3 cellular contexts compared by ENCODE assay signal in the genomic region with DNA sequence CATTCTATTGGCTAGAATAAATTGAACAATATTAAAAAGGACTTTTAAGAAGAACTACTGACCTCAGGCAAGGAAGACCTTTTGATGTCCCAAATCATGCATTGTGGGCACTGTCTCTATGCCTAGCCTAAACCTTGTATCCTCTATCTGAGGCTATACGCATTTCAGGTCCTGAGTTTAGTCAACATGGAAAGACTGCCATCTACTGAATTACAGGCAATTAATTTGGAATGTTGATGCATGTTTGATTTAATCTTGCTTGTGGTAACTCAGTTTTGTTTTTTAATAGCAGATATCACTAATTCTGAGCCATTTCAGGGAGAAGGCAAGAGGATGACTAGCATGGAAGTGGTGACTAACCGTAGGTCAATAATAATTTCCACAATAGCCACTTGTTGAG.
TF ChIP-seq lines count a peak whose summit lies in the region.

No MANE protein-coding gene starts in this region.

TF ChIP-seq in liver, 16 proteins besides CTCF, POLR2A, EP300 and RAD21:
- TF ChIP-seq HNF4G (IDR thresholded peaks at IDR 0.05) = no peak
- TF ChIP-seq, protein P1, sequence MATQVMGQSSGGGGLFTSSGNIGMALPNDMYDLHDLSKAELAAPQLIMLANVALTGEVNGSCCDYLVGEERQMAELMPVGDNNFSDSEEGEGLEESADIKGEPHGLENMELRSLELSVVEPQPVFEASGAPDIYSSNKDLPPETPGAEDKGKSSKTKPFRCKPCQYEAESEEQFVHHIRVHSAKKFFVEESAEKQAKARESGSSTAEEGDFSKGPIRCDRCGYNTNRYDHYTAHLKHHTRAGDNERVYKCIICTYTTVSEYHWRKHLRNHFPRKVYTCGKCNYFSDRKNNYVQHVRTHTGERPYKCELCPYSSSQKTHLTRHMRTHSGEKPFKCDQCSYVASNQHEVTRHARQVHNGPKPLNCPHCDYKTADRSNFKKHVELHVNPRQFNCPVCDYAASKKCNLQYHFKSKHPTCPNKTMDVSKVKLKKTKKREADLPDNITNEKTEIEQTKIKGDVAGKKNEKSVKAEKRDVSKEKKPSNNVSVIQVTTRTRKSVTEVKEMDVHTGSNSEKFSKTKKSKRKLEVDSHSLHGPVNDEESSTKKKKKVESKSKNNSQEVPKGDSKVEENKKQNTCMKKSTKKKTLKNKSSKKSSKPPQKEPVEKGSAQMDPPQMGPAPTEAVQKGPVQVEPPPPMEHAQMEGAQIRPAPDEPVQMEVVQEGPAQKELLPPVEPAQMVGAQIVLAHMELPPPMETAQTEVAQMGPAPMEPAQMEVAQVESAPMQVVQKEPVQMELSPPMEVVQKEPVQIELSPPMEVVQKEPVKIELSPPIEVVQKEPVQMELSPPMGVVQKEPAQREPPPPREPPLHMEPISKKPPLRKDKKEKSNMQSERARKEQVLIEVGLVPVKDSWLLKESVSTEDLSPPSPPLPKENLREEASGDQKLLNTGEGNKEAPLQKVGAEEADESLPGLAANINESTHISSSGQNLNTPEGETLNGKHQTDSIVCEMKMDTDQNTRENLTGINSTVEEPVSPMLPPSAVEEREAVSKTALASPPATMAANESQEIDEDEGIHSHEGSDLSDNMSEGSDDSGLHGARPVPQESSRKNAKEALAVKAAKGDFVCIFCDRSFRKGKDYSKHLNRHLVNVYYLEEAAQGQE (IDR thresholded peaks at IDR 0.05) = no peak
- no peak for TF ChIP-seq TAF1 (conservative IDR thresholded peaks at IDR 0.05)
- TF ChIP-seq FOXA2 (IDR thresholded peaks at IDR 0.05) = no peak
- no peak for TF ChIP-seq HNF4A (conservative IDR thresholded peaks at IDR 0.05)
- no peak for TF ChIP-seq NR2F2 (IDR thresholded peaks at IDR 0.05)
- no peak for TF ChIP-seq JUND (IDR thresholded peaks at IDR 0.05)
- TF ChIP-seq, protein P2, sequence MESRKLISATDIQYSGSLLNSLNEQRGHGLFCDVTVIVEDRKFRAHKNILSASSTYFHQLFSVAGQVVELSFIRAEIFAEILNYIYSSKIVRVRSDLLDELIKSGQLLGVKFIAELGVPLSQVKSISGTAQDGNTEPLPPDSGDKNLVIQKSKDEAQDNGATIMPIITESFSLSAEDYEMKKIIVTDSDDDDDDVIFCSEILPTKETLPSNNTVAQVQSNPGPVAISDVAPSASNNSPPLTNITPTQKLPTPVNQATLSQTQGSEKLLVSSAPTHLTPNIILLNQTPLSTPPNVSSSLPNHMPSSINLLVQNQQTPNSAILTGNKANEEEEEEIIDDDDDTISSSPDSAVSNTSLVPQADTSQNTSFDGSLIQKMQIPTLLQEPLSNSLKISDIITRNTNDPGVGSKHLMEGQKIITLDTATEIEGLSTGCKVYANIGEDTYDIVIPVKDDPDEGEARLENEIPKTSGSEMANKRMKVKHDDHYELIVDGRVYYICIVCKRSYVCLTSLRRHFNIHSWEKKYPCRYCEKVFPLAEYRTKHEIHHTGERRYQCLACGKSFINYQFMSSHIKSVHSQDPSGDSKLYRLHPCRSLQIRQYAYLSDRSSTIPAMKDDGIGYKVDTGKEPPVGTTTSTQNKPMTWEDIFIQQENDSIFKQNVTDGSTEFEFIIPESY (IDR thresholded peaks at IDR 0.05) = no peak
- TF ChIP-seq, protein P3, sequence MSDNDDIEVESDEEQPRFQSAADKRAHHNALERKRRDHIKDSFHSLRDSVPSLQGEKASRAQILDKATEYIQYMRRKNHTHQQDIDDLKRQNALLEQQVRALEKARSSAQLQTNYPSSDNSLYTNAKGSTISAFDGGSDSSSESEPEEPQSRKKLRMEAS (IDR thresholded peaks at IDR 0.05) = no peak
- TF ChIP-seq, protein P4, sequence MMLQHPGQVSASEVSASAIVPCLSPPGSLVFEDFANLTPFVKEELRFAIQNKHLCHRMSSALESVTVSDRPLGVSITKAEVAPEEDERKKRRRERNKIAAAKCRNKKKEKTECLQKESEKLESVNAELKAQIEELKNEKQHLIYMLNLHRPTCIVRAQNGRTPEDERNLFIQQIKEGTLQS (IDR thresholded peaks at IDR 0.05) = no peak
- no peak for TF ChIP-seq GABPA (IDR thresholded peaks at IDR 0.05 in 1 of 2, conservative IDR thresholded peaks at IDR 0.05 in 1 of 2)
- no peak for TF ChIP-seq YY1 (IDR thresholded peaks at IDR 0.05)
- TF ChIP-seq FOXA1 (IDR thresholded peaks at IDR 0.05) = no peak

TF ChIP-seq in HepG2, 621 proteins besides CTCF, POLR2A, EP300 and RAD21:
- no peak for TF ChIP-seq HMGA1 (CRISPR knock-in tag; conservative IDR thresholded peaks at IDR 0.05)
- TF ChIP-seq, protein P5, sequence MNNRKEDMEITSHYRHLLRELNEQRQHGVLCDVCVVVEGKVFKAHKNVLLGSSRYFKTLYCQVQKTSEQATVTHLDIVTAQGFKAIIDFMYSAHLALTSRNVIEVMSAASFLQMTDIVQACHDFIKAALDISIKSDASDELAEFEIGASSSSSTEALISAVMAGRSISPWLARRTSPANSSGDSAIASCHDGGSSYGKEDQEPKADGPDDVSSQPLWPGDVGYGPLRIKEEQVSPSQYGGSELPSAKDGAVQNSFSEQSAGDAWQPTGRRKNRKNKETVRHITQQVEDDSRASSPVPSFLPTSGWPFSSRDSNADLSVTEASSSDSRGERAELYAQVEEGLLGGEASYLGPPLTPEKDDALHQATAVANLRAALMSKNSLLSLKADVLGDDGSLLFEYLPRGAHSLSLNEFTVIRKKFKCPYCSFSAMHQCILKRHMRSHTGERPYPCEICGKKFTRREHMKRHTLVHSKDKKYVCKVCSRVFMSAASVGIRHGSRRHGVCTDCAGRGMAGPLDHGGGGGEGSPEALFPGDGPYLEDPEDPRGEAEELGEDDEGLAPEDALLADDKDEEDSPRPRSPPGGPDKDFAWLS (CRISPR knock-in tag; IDR thresholded peaks at IDR 0.05; ENCODE audit: borderline replicate concordance) = no peak
- TF ChIP-seq ZNF354B (CRISPR knock-in tag; IDR thresholded peaks at IDR 0.05) = no peak
- TF ChIP-seq ZNF552 (CRISPR knock-in tag; IDR thresholded peaks at IDR 0.05; ENCODE audit: borderline replicate concordance) = no peak
- TF ChIP-seq, protein P6, sequence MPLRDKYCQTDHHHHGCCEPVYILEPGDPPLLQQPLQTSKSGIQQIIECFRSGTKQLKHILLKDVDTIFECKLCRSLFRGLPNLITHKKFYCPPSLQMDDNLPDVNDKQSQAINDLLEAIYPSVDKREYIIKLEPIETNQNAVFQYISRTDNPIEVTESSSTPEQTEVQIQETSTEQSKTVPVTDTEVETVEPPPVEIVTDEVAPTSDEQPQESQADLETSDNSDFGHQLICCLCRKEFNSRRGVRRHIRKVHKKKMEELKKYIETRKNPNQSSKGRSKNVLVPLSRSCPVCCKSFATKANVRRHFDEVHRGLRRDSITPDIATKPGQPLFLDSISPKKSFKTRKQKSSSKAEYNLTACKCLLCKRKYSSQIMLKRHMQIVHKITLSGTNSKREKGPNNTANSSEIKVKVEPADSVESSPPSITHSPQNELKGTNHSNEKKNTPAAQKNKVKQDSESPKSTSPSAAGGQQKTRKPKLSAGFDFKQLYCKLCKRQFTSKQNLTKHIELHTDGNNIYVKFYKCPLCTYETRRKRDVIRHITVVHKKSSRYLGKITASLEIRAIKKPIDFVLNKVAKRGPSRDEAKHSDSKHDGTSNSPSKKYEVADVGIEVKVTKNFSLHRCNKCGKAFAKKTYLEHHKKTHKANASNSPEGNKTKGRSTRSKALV (CRISPR knock-in tag; IDR thresholded peaks at IDR 0.05) = no peak
- TF ChIP-seq TCF7 (IDR thresholded peaks at IDR 0.05; ENCODE audit: low read depth) = no peak
- TF ChIP-seq MATR3 (CRISPR knock-in tag; IDR thresholded peaks at IDR 0.05) = no peak
- TF ChIP-seq SALL2 (CRISPR knock-in tag; IDR thresholded peaks at IDR 0.05) = no peak
- no peak for TF ChIP-seq ZNF331 (CRISPR knock-in tag; IDR thresholded peaks at IDR 0.05)
- TF ChIP-seq YEATS4 (CRISPR knock-in tag; IDR thresholded peaks at IDR 0.05; ENCODE audit: borderline replicate concordance) = no peak

TF ChIP-seq in GM12878, 131 proteins besides CTCF, POLR2A, EP300 and RAD21:
- TF ChIP-seq HDGF (IDR thresholded peaks at IDR 0.05) (no peak), ZZZ3 (IDR thresholded peaks at IDR 0.05; ENCODE audit: control insufficient read depth, insufficient read length, low read depth) (no peak), KLF5 (IDR thresholded peaks at IDR 0.05; ENCODE audit: partially characterized antibody) (no peak), ZNF622 (IDR thresholded peaks at IDR 0.05) (no peak), IKZF2 (IDR thresholded peaks at IDR 0.05) (no peak), BCL11A (IDR thresholded peaks at IDR 0.05; ENCODE audit: low read depth, low read length) (no peak), PML (IDR thresholded peaks at IDR 0.05; ENCODE audit: low read length) (no peak), HCFC1 (IDR thresholded peaks at IDR 0.05; ENCODE audit: low read length) (no peak), TCF3 (IDR thresholded peaks at IDR 0.05; ENCODE audit: borderline replicate concordance, insufficient read depth, low read depth, low read length) (no peak), ZNF274 (IDR thresholded peaks at IDR 0.05; ENCODE audit: insufficient read depth, insufficient read length) (no peak)
- TF ChIP-seq, protein P7, sequence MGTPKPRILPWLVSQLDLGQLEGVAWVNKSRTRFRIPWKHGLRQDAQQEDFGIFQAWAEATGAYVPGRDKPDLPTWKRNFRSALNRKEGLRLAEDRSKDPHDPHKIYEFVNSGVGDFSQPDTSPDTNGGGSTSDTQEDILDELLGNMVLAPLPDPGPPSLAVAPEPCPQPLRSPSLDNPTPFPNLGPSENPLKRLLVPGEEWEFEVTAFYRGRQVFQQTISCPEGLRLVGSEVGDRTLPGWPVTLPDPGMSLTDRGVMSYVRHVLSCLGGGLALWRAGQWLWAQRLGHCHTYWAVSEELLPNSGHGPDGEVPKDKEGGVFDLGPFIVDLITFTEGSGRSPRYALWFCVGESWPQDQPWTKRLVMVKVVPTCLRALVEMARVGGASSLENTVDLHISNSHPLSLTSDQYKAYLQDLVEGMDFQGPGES (IDR thresholded peaks at IDR 0.05) = no peak
- TF ChIP-seq, protein P8, sequence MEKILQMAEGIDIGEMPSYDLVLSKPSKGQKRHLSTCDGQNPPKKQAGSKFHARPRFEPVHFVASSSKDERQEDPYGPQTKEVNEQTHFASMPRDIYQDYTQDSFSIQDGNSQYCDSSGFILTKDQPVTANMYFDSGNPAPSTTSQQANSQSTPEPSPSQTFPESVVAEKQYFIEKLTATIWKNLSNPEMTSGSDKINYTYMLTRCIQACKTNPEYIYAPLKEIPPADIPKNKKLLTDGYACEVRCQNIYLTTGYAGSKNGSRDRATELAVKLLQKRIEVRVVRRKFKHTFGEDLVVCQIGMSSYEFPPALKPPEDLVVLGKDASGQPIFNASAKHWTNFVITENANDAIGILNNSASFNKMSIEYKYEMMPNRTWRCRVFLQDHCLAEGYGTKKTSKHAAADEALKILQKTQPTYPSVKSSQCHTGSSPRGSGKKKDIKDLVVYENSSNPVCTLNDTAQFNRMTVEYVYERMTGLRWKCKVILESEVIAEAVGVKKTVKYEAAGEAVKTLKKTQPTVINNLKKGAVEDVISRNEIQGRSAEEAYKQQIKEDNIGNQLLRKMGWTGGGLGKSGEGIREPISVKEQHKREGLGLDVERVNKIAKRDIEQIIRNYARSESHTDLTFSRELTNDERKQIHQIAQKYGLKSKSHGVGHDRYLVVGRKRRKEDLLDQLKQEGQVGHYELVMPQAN (conservative IDR thresholded peaks at IDR 0.05) = no peak
- TF ChIP-seq, protein P9, sequence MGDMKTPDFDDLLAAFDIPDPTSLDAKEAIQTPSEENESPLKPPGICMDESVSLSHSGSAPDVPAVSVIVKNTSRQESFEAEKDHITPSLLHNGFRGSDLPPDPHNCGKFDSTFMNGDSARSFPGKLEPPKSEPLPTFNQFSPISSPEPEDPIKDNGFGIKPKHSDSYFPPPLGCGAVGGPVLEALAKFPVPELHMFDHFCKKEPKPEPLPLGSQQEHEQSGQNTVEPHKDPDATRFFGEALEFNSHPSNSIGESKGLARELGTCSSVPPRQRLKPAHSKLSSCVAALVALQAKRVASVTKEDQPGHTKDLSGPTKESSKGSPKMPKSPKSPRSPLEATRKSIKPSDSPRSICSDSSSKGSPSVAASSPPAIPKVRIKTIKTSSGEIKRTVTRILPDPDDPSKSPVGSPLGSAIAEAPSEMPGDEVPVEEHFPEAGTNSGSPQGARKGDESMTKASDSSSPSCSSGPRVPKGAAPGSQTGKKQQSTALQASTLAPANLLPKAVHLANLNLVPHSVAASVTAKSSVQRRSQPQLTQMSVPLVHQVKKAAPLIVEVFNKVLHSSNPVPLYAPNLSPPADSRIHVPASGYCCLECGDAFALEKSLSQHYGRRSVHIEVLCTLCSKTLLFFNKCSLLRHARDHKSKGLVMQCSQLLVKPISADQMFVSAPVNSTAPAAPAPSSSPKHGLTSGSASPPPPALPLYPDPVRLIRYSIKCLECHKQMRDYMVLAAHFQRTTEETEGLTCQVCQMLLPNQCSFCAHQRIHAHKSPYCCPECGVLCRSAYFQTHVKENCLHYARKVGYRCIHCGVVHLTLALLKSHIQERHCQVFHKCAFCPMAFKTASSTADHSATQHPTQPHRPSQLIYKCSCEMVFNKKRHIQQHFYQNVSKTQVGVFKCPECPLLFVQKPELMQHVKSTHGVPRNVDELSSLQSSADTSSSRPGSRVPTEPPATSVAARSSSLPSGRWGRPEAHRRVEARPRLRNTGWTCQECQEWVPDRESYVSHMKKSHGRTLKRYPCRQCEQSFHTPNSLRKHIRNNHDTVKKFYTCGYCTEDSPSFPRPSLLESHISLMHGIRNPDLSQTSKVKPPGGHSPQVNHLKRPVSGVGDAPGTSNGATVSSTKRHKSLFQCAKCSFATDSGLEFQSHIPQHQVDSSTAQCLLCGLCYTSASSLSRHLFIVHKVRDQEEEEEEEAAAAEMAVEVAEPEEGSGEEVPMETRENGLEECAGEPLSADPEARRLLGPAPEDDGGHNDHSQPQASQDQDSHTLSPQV (IDR thresholded peaks at IDR 0.05) = no peak
